Comparison of ENCODE assay signal across 8 cellular contexts in genomic region chr1:143709606-143710259, GRCh38.
DNase-seq lines count a peak whose midpoint lies in the region; ATAC-seq, FAIRE-seq and TF ChIP-seq lines count a peak whose summit lies in the region.
"Not testable (repeated sequence)": the region's sequence is repeated elsewhere in the genome, so short reads cannot be mapped to it uniquely, and the experiment has no call there.

No MANE protein-coding gene starts in this region.

- H3K4me2 ChIP-seq in K562 (ENCODE audit: insufficient read depth, low read length); osteoblast (ENCODE audit: insufficient read depth, low read length): not testable (repeated sequence)

- not testable (repeated sequence) for H3K4me1 ChIP-seq in K562 (replicated peaks in 1 of 2; ENCODE audit: control insufficient read depth in 2 of 2, insufficient read depth in 2 of 2, low read length in 2 of 2); osteoblast (ENCODE audit: insufficient read depth, low read length)

- not testable (repeated sequence) for H3K9me3 ChIP-seq in K562 (replicated peaks; ENCODE audit: control insufficient read depth, insufficient read depth, low read depth, low read length); osteoblast (ENCODE audit: low read depth, low read length)

- H3K79me2 ChIP-seq in K562 (ENCODE audit: control insufficient read depth, insufficient read depth, low read length); osteoblast (ENCODE audit: insufficient read depth, low read length): not testable (repeated sequence)

- not testable (repeated sequence) for H3K9ac ChIP-seq in K562 (ENCODE audit: insufficient read depth in 1 of 2, low read depth in 2 of 2, low read length in 2 of 2)

- intact Hi-C loops in K562 (cut with micrococcal nuclease): not testable (repeated sequence)

- not testable (repeated sequence) for H4K20me1 ChIP-seq in K562 (replicated peaks; ENCODE audit: control insufficient read depth, insufficient read depth, low read length); osteoblast (ENCODE audit: insufficient read depth, low read length)

- 24% methylated on average over 8 of the region's 10 CpGs for WGBS in K562 (ENCODE audit: insufficient coverage, low coverage, missing lambda C conversion rate)

- TF ChIP-seq RAD21 in K562 (CRISPR knock-in tag; conservative IDR thresholded peaks at IDR 0.05 in 1 of 2, IDR thresholded peaks at IDR 0.05 in 1 of 2): peak; percentile 69 to 82

- H3K4me3 ChIP-seq in GM12865 (ENCODE audit: low read depth, low read length); K562; osteoblast (ENCODE audit: insufficient read depth, low read length): not testable (repeated sequence)

- H3K36me3 ChIP-seq in K562 (ENCODE audit: control insufficient read depth, insufficient read depth, low read length); osteoblast (ENCODE audit: insufficient read depth, low read length): not testable (repeated sequence)

- FAIRE-seq in TTC549 (lab: Jason Lieb, UNC) (peak; percentile 91), K562 (lab: Jason Lieb, UNC) (peak; percentile 96)

- H3K27me3 ChIP-seq in K562 (ENCODE audit: control insufficient read depth in 2 of 2, insufficient read depth in 2 of 2, low read length in 2 of 2); osteoblast (ENCODE audit: insufficient read depth, low read length): not testable (repeated sequence)

- H3K27me3 Mint-ChIP-seq in glutamatergic neuron (ENCODE audit: unreplicated experiment): not testable (repeated sequence)

- not testable (repeated sequence) for TF ChIP-seq POLR2A in K562 (conservative IDR thresholded peaks at IDR 0.05)

- H3K4me3 Mint-ChIP-seq in glutamatergic neuron (ENCODE audit: unreplicated experiment): not testable (repeated sequence)

- TF ChIP-seq EP300 in K562 (IDR thresholded peaks at IDR 0.05; ENCODE audit: low read length): not testable (repeated sequence)

- CTCF ChIA-PET in K562 (lab: Yijun Ruan, JAX; ENCODE audit: low intra/inter-chr PET ratio): not testable (repeated sequence)

- H3K27ac ChIP-seq in K562 (ENCODE audit: extremely low read depth, low read depth, low read length); osteoblast (ENCODE audit: low read depth, low read length): not testable (repeated sequence)

- not testable (repeated sequence) for BruUV-seq in K562 (replicated peaks; lab: Mats Ljungman, UMichigan)

- H3K9me3 Mint-ChIP-seq in glutamatergic neuron (ENCODE audit: unreplicated experiment): not testable (repeated sequence)

- in situ Hi-C loops in K562 (cut with MboI): loop anchor here (10.0 to 25.0 kb wide), 2 partner anchors 175 to 1453 kb away; no protein-coding TSS in a partner anchor

- H3K27ac Mint-ChIP-seq in glutamatergic neuron (ENCODE audit: unreplicated experiment): not testable (repeated sequence)

- peak; percentile 22 for TF ChIP-seq CTCF in AG09319 (IDR thresholded peaks at IDR 0.05; ENCODE audit: low read depth, low read length)
- TF ChIP-seq CTCF in GM12865 (IDR thresholded peaks at IDR 0.05; ENCODE audit: insufficient read depth, low read depth, low read length, missing control alignments): peak; percentile 45
- peak; percentile 56 to 58 (median 56) for TF ChIP-seq CTCF in K562 (IDR thresholded peaks at IDR 0.05 in 2 of 3, conservative IDR thresholded peaks at IDR 0.05 in 1 of 3; ENCODE audit: insufficient read depth in 2 of 3, low read depth in 1 of 3, low read length in 3 of 3)
- TF ChIP-seq CTCF in glutamatergic neuron (IDR thresholded peaks at IDR 0.05; ENCODE audit: partially characterized antibody, unreplicated experiment): peak; percentile 25
- peak; percentile 18 for TF ChIP-seq CTCF in osteoblast (IDR thresholded peaks at IDR 0.05; ENCODE audit: extremely low read depth, low read depth, low read length)

- H3K4me1 Mint-ChIP-seq in glutamatergic neuron (ENCODE audit: low read depth, unreplicated experiment): not testable (repeated sequence)

- not testable (repeated sequence) for H3K9me1 ChIP-seq in K562 (ENCODE audit: control insufficient read depth, insufficient read depth, low read length)

- DNase-seq in AG09319 (ENCODE audit: extremely low read depth, low read depth); glutamatergic neuron; osteoblast (ENCODE audit: insufficient read length, low spot score, missing footprints): not testable (repeated sequence)
- peak; percentile 24 for DNase-seq in GM12865 (ENCODE audit: low read depth)
- peak; percentile 36 for DNase-seq in HT-29 (ENCODE audit: low spot score)
- DNase-seq in NCI-H82 (lab: John Stamatoyannopoulos, UW): peak; percentile 24
- DNase-seq in K562 (ENCODE audit: extremely low read depth in 1 of 4, low spot score in 3 of 4): peak; percentile 31 to 65 (median 42)

- H3K36me3 Mint-ChIP-seq in glutamatergic neuron (ENCODE audit: unreplicated experiment): not testable (repeated sequence)

- ATAC-seq in K562: peak; percentile 94

- H2AFZ ChIP-seq in K562 (ENCODE audit: low read depth, low read length): peak overlapping the region; percentile 55; the same call in 1 of the 2 replicates
- not testable (repeated sequence) for H2AFZ ChIP-seq in osteoblast (ENCODE audit: low read length)

- POLR2A ChIA-PET in K562 (lab: Yijun Ruan, JAX): interaction anchor here (1.0 kb wide), 1 partner anchor 10 kb away, joined by 3 read pairs; no protein-coding TSS in a partner anchor

TF ChIP-seq in K562, 482 proteins besides CTCF, POLR2A, EP300 and RAD21:
- TF ChIP-seq SMARCA4 (IDR thresholded peaks at IDR 0.05) (peak; percentile 43; the same call in 1 of the 2 replicates), ATF1 (tag; IDR thresholded peaks at IDR 0.05) (peak; percentile 29; the same call in 1 of the 2 replicates), CREM (IDR thresholded peaks at IDR 0.05; ENCODE audit: low read depth) (0 out of 2 replicates have a peak, but pooled peaks have one; percentile 27), FOXA3 (CRISPR knock-in tag; conservative IDR thresholded peaks at IDR 0.05 in 1 of 2, IDR thresholded peaks at IDR 0.05 in 1 of 2) (peak in 1 of 2 experiments; percentile 34; a peak in 1 of 4 replicates), CTBP1 (IDR thresholded peaks at IDR 0.05; ENCODE audit: borderline replicate concordance) (peak; percentile 45; the same call in 1 of the 2 replicates), SMC3 (conservative IDR thresholded peaks at IDR 0.05; ENCODE audit: insufficient read depth, low read depth, low read length) (0 out of 2 replicates have a peak, but pooled peaks have one; percentile 38), CREB1 (CRISPR knock-in tag; IDR thresholded peaks at IDR 0.05) (peak; percentile 42; the same call in 1 of the 2 replicates), MAX (CRISPR knock-in tag; IDR thresholded peaks at IDR 0.05) (peak; percentile 92), L3MBTL2 (IDR thresholded peaks at IDR 0.05) (peak; percentile 27; the same call in 1 of the 2 replicates), DEAF1 (CRISPR knock-in tag; IDR thresholded peaks at IDR 0.05) (peak; percentile 57), ZBTB33 (CRISPR knock-in tag; IDR thresholded peaks at IDR 0.05) (0 out of 2 replicates have a peak, but pooled peaks have one; percentile 12)
- not testable (repeated sequence) for TF ChIP-seq ATF1 (CRISPR knock-in tag; IDR thresholded peaks at IDR 0.05); CREB1 (IDR thresholded peaks at IDR 0.05)
